11 cellular contexts compared by ENCODE assay signal in genomic region chr5:81819556-81820314, GRCh38.
DNase-seq lines count a peak whose midpoint lies in the region; ATAC-seq and TF ChIP-seq lines count a peak whose summit lies in the region.
"Had no signal": no experiment of that assay in that cellular context is flagged by ENCODE, and none has a peak within 500 bp of the region (broad histone marks: within the 10 kb centered on the region; RNA-seq: fewer than 3 reads in every experiment).

No MANE protein-coding gene starts in this region.

- 95% methylated on average over 5 of the region's 6 CpGs for WGBS in mesenchymal stem cell

- no peak overlapping the region for H3K9ac ChIP-seq in mesenchymal stem cell (ENCODE audit: low read length)

- DNase-seq in EL (peak; percentile 26), RWPE2 (ENCODE audit: low spot score) (no peak), fibroblast of peridontal ligament (ENCODE audit: extremely low read depth) (peak; percentile 57), NCI-H2196 (lab: John Stamatoyannopoulos, UW; ENCODE audit: unreplicated experiment) (no peak), mesenchymal stem cell (no peak), nucleus accumbens (lab: John Stamatoyannopoulos, UW) (no peak)
- DNase-seq: lower lobe of right lung; stimulated activated CD4-positive, alpha-beta T cell treated with anti-CD3 and anti-CD28 coated beads, Interleukin-12 subunit alpha, Interleukin-12 subunit beta, amount 100 ng/mL, for 4 hours; stimulated activated naive CD4-positive, alpha-beta T cell had no signal

- H3K18ac ChIP-seq in mesenchymal stem cell (ENCODE audit: low read depth in 1 of 2, low read length in 2 of 2) = no peak overlapping the region

- H3K14ac ChIP-seq in mesenchymal stem cell (ENCODE audit: low read length in 2 of 2) = no peak overlapping the region

- H3K27me3 ChIP-seq in RWPE2 (ENCODE audit: insufficient read depth, poor library complexity, severe bottlenecking) (no peaks in the 10 kb centered on the region), mesenchymal stem cell (ENCODE audit: control insufficient read depth in 1 of 2, insufficient read depth in 1 of 2, low read length in 2 of 2) (no peaks in the 10 kb centered on the region)

- H3K23ac ChIP-seq in mesenchymal stem cell (ENCODE audit: low read length in 2 of 2) = no peak overlapping the region

- TF ChIP-seq CTCF in 22Rv1 (IDR thresholded peaks at IDR 0.05) = no peak
- no peak for TF ChIP-seq CTCF in RWPE2 (IDR thresholded peaks at IDR 0.05; ENCODE audit: poor library complexity, severe bottlenecking)

- no peak overlapping the region for H4K8ac ChIP-seq in mesenchymal stem cell (ENCODE audit: low read length)

- peak; percentile 89 for ATAC-seq in RWPE2 (ENCODE audit: low read depth)
- no peak for ATAC-seq in activated CD4-positive, CD25-positive, alpha-beta regulatory T cell treated with anti-CD3 and anti-CD28 coated beads, Interleukin-2, amount 50 U/mL, for 24 hours

- H2BK120ac ChIP-seq in mesenchymal stem cell (ENCODE audit: low read depth, low read length) = no peak overlapping the region

- H3K4ac ChIP-seq in mesenchymal stem cell (ENCODE audit: low read depth in 1 of 2, low read length in 2 of 2) = no peak overlapping the region

- no peaks in the 10 kb centered on the region for H3K9me3 ChIP-seq in RWPE2 (ENCODE audit: severe bottlenecking)
- no peaks in the 10 kb centered on the region for H3K9me3 ChIP-seq in mesenchymal stem cell (ENCODE audit: control insufficient read depth, low read length)
- H3K9me3 ChIP-seq: lower lobe of right lung had no signal

- H2BK12ac ChIP-seq in mesenchymal stem cell (ENCODE audit: low read length in 2 of 2) = no peak overlapping the region

- H4K91ac ChIP-seq in mesenchymal stem cell (ENCODE audit: low read length) = no peak overlapping the region

- H3K4me3 ChIP-seq in RWPE2 (ENCODE audit: severe bottlenecking) (no peak overlapping the region), mesenchymal stem cell (ENCODE audit: insufficient read depth in 1 of 2, low read depth in 1 of 2, low read length in 2 of 2) (no peak overlapping the region)
- H3K4me3 ChIP-seq: lower lobe of right lung had no signal

- H2AK5ac ChIP-seq in mesenchymal stem cell (ENCODE audit: low read length, severe bottlenecking) = no peak overlapping the region

- H2BK15ac ChIP-seq in mesenchymal stem cell (ENCODE audit: low read depth, poor library complexity, severe bottlenecking) = no peak overlapping the region

- H3K4me1 ChIP-seq in RWPE2 (ENCODE audit: insufficient read depth, poor library complexity, severe bottlenecking) (peaks cover 11% of the 10 kb centered on the region), mesenchymal stem cell (ENCODE audit: control insufficient read depth, insufficient read depth, low read depth, low read length) (peaks cover 3% of the 10 kb centered on the region)
- H3K4me1 ChIP-seq: lower lobe of right lung had no signal

- H3K79me1 ChIP-seq in mesenchymal stem cell (replicated peaks; ENCODE audit: low read length, poor library complexity, severe bottlenecking) = no peaks in the 10 kb centered on the region

- H2AFZ ChIP-seq in mesenchymal stem cell (ENCODE audit: low read depth, low read length) = no peak overlapping the region

- no peaks in the 10 kb centered on the region for H3K36me3 ChIP-seq in RWPE2 (ENCODE audit: low read depth)
- H3K36me3 ChIP-seq in mesenchymal stem cell (ENCODE audit: control insufficient read depth in 1 of 2, insufficient read depth in 2 of 2, low read depth in 1 of 2, low read length in 2 of 2) = no peaks in the 10 kb centered on the region
- H3K36me3 ChIP-seq: lower lobe of right lung had no signal

- no peak overlapping the region for H2BK5ac ChIP-seq in mesenchymal stem cell (ENCODE audit: low read depth, low read length, poor library complexity, severe bottlenecking)

- H3K27ac ChIP-seq in 22Rv1 = peak overlapping the region; percentile 63
- H3K27ac ChIP-seq in RWPE2 (ENCODE audit: poor library complexity, severe bottlenecking) = peak overlapping the region; percentile 8
- H3K27ac ChIP-seq in mesenchymal stem cell (ENCODE audit: low read length, poor library complexity, severe bottlenecking) = no peak overlapping the region
- H3K27ac ChIP-seq: lower lobe of right lung had no signal

- H3K4me2 ChIP-seq in mesenchymal stem cell (ENCODE audit: low read length, poor library complexity, severe bottlenecking) = no peak overlapping the region

Comparison
In these comparisons a context has a peak if more than half of its experiments do, and no peak if none do; other contexts are left out.
1. DNase-seq: peak in EL (single experiment) and fibroblast of peridontal ligament (single experiment); none in RWPE2 (single experiment), NCI-H2196 (single experiment), mesenchymal stem cell (single experiment) and nucleus accumbens (0 of 56).